9 cellular contexts compared by ENCODE assay signal in genomic region chr7:6160191-6160623, GRCh38. TPM values are rescaled to one million over a fixed set of nuclear protein-coding genes. Genes with fewer than 3 reads are reported as not detected.
A peak's percentile ranks its signal among the peaks of the same experiment; 100 is the strongest.
DNase-seq lines count a peak whose midpoint lies in the region; ATAC-seq and TF ChIP-seq lines count a peak whose summit lies in the region.
"Had no signal": no experiment of that assay in that cellular context is flagged by ENCODE, and none has a peak within 500 bp of the region (broad histone marks: within the 10 kb centered on the region; RNA-seq: fewer than 3 reads in every experiment).

No MANE protein-coding gene starts in this region.

- CTCF ChIA-PET in OCI-LY7 (lab: Charles Lee; ENCODE audit: unreplicated experiment), result no interaction called here
- CTCF ChIA-PET in naive thymus-derived CD4-positive, alpha-beta T cell (lab: Charles Lee), result interaction anchor here (1.0 kb wide), 2 partner anchors 163 to 189 kb away, joined by 3 to 5 read pairs; no protein-coding TSS in a partner anchor
- CTCF ChIA-PET in activated naive CD4-positive, alpha-beta T cell treated with anti-CD3 and anti-CD28 coated beads, Interleukin-2, amount 10 ng/mL, durations not matched to agents 7 days and 5 days (lab: Charles Lee), result interaction anchor here (1.0 kb wide), 1 partner anchor 164 kb away, joined by 6 read pairs; no protein-coding TSS in a partner anchor

- no peak overlapping the region for H3K27ac ChIP-seq in OCI-LY7 (ENCODE audit: low read depth, low read length, poor library complexity, severe bottlenecking)
- H3K27ac ChIP-seq in naive thymus-derived CD4-positive, alpha-beta T cell (ENCODE audit: low read depth, low read length), result no peak overlapping the region

- POLR2A ChIA-PET in OCI-LY7 (lab: Charles Lee), result interaction anchor here (0.5 kb wide), 1 partner anchor 152 kb away, joined by 5 read pairs; no protein-coding TSS in a partner anchor
- POLR2A ChIA-PET in naive thymus-derived CD4-positive, alpha-beta T cell (lab: Charles Lee), result no interaction called here

- H3K4me3 Mint-ChIP-seq in naive thymus-derived CD4-positive, alpha-beta T cell, result no peak overlapping the region
- no peak overlapping the region for H3K4me3 Mint-ChIP-seq in activated naive CD4-positive, alpha-beta T cell treated with anti-CD3 and anti-CD28 coated beads, Interleukin-2, amount 10 ng/mL, durations not matched to agents 7 days and 5 days
- H3K4me3 Mint-ChIP-seq: T-cell had no signal

- peak; percentile 42 for ATAC-seq in naive thymus-derived CD4-positive, alpha-beta T cell

- H4K20me1 ChIP-seq in OCI-LY7 (ENCODE audit: insufficient read depth, low read length), result no peaks in the 10 kb centered on the region

- BruUV-seq in OCI-LY7 (replicated peaks; lab: Mats Ljungman, UMichigan), result no TSS peak

- no peak overlapping the region for H3K4me2 ChIP-seq in OCI-LY7 (ENCODE audit: low read length)

- H2AFZ ChIP-seq in OCI-LY7 (ENCODE audit: low read length), result no peak overlapping the region

- H3K36me3 ChIP-seq in OCI-LY7 (ENCODE audit: insufficient read depth, low read length), result peaks cover 54% of the 10 kb centered on the region
- H3K36me3 ChIP-seq in naive thymus-derived CD4-positive, alpha-beta T cell (ENCODE audit: control insufficient read depth in 2 of 3, insufficient read depth in 3 of 3, low read length in 3 of 3), result peaks cover 0 to 57% (median 0%) of the 10 kb centered on the region in 3 experiments

- H3K4me1 Mint-ChIP-seq in naive thymus-derived CD4-positive, alpha-beta T cell, result peaks cover 0 to 11% (median 0%) of the 10 kb centered on the region in 7 donors
- H3K4me1 Mint-ChIP-seq in activated naive CD4-positive, alpha-beta T cell treated with anti-CD3 and anti-CD28 coated beads, Interleukin-2, amount 10 ng/mL, durations not matched to agents 7 days and 5 days, result peaks cover 21% of the 10 kb centered on the region

- H3K4me3 ChIP-seq in OCI-LY7 (ENCODE audit: low read depth, low read length, poor library complexity, severe bottlenecking), result no peak overlapping the region
- no peak overlapping the region for H3K4me3 ChIP-seq in naive thymus-derived CD4-positive, alpha-beta T cell (ENCODE audit: low read length)

- DNase-seq in GM10266 (ENCODE audit: extremely low spot score) (no peak), OCI-LY7 (ENCODE audit: low spot score) (no peak), fibroblast of gingiva (ENCODE audit: low read depth) (peak; percentile 81), SKM-1 (lab: John Stamatoyannopoulos, UW; ENCODE audit: unreplicated experiment) (no peak), NCI-H748 (lab: John Stamatoyannopoulos, UW; ENCODE audit: unreplicated experiment) (no peak)
- DNase-seq in naive thymus-derived CD4-positive, alpha-beta T cell, result peak in 1 of 9 donors; percentile 10
- no peak for DNase-seq in stimulated activated CD4-positive, alpha-beta T cell treated with anti-CD3 and anti-CD28 coated beads, Interleukin-2, amount 100 ng/mL, for 24 hours
- DNase-seq in activated naive CD4-positive, alpha-beta T cell treated with anti-CD3 and anti-CD28 coated beads, Interleukin-2, amount 10 ng/mL, durations not matched to agents 7 days and 5 days, result no peak

- no peaks in the 10 kb centered on the region for H3K27me3 Mint-ChIP-seq in naive thymus-derived CD4-positive, alpha-beta T cell
- no peaks in the 10 kb centered on the region for H3K27me3 Mint-ChIP-seq in activated naive CD4-positive, alpha-beta T cell treated with anti-CD3 and anti-CD28 coated beads, Interleukin-2, amount 10 ng/mL, durations not matched to agents 7 days and 5 days
- H3K27me3 Mint-ChIP-seq: T-cell had no signal

- no peaks in the 10 kb centered on the region for H3K9me3 ChIP-seq in OCI-LY7 (ENCODE audit: low read length)
- H3K9me3 ChIP-seq in naive thymus-derived CD4-positive, alpha-beta T cell (ENCODE audit: control insufficient read depth in 2 of 3, low read length in 3 of 3), result no peaks in the 10 kb centered on the region

- peaks cover 6% of the 10 kb centered on the region for H3K4me1 ChIP-seq in OCI-LY7 (ENCODE audit: insufficient read depth, low read length, poor library complexity, severe bottlenecking)
- H3K4me1 ChIP-seq in naive thymus-derived CD4-positive, alpha-beta T cell (ENCODE audit: control insufficient read depth in 2 of 2, insufficient read depth in 2 of 2, low read length in 2 of 2), result no peaks in the 10 kb centered on the region

- peaks cover 4 to 40% (median 13%) of the 10 kb centered on the region in 5 donors for H3K36me3 Mint-ChIP-seq in naive thymus-derived CD4-positive, alpha-beta T cell
- H3K36me3 Mint-ChIP-seq in activated naive CD4-positive, alpha-beta T cell treated with anti-CD3 and anti-CD28 coated beads, Interleukin-2, amount 10 ng/mL, durations not matched to agents 7 days and 5 days, result peaks cover 27% of the 10 kb centered on the region

- H3K9me2 ChIP-seq in OCI-LY7 (ENCODE audit: insufficient read depth, low read length), result no peaks in the 10 kb centered on the region

- H3K9me3 Mint-ChIP-seq in naive thymus-derived CD4-positive, alpha-beta T cell, result no peaks in the 10 kb centered on the region
- no peaks in the 10 kb centered on the region for H3K9me3 Mint-ChIP-seq in activated naive CD4-positive, alpha-beta T cell treated with anti-CD3 and anti-CD28 coated beads, Interleukin-2, amount 10 ng/mL, durations not matched to agents 7 days and 5 days
- H3K9me3 Mint-ChIP-seq: T-cell had no signal

- no peaks in the 10 kb centered on the region for H3K79me2 ChIP-seq in OCI-LY7 (ENCODE audit: insufficient read depth, low read depth, low read length)

- H3K27ac Mint-ChIP-seq in naive thymus-derived CD4-positive, alpha-beta T cell, result peak overlapping the region in 1 of 9 donors; percentile 22
- no peak overlapping the region for H3K27ac Mint-ChIP-seq in activated naive CD4-positive, alpha-beta T cell treated with anti-CD3 and anti-CD28 coated beads, Interleukin-2, amount 10 ng/mL, durations not matched to agents 7 days and 5 days
- H3K27ac Mint-ChIP-seq: T-cell had no signal

- H3K27me3 ChIP-seq in naive thymus-derived CD4-positive, alpha-beta T cell (ENCODE audit: control insufficient read depth in 2 of 2, insufficient read depth in 2 of 2, low read length in 2 of 2), result no peaks in the 10 kb centered on the region

- peak; percentile 32 for TF ChIP-seq CTCF in GM10266 (IDR thresholded peaks at IDR 0.05; ENCODE audit: control insufficient read depth, insufficient read depth, low read depth, missing control alignments)
- TF ChIP-seq CTCF in OCI-LY7 (conservative IDR thresholded peaks at IDR 0.05; ENCODE audit: low read length), result peak; percentile 60

- intact Hi-C loops in OCI-LY7 (cut with micrococcal nuclease; ENCODE audit: unreplicated experiment), result loop anchor here (5.0 kb wide), 1 partner anchor 162 kb away; no protein-coding TSS in a partner anchor
- intact Hi-C loops in naive thymus-derived CD4-positive, alpha-beta T cell (cut with micrococcal nuclease), result loop anchor here in 1 of 2 donors (1.0 to 5.0 kb wide), 2 partner anchors 112 to 163 kb away; partner anchors contain the start of gene CYTH3

RNA-seq across cellular contexts. Expression of gene USP42, which starts 55.5 kb away (rescaled TPM):
- total RNA-seq in OCI-LY7 (2014; rRNA removed; shearing (Covaris generic)), result 9.5 and 9.8 TPM in 2 replicates
- 17.2 and 18.8 TPM in 2 replicates for total RNA-seq in OCI-LY7 (2022)
- total RNA-seq in naive thymus-derived CD4-positive, alpha-beta T cell, result 10 to 100 TPM; 17.5 to 27.7 (median 18.1) TPM
- polyA plus RNA-seq in naive thymus-derived CD4-positive, alpha-beta T cell, result 10 to 100 TPM in 1 of 2 donors, 1 to 10 TPM in 1; 7.4 to 18.0 TPM
